ENCODE assay signal across 18 cellular contexts in the genomic region with DNA sequence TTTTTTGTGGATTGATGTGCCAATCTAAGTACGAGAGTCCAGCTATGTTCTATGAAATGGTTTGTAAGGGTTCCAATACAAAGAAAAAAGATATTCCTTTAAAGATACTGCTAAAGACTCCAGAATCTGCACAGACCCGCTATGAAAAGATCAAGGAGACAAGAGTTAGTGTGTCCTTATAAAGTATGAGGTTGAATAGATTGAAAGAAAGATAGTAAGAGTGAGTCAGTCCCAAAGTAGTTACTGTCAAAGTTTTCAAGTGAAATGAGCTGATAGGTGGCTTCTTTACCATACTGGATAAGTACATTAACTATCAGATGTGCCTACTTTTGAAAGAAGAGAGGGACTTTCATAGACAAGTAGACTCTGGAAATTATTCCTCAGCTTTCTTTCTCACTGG. TPM values are rescaled to one million over a fixed set of nuclear protein-coding genes. Genes with fewer than 3 reads are reported as not detected.
DNase-seq lines count a peak whose midpoint lies in the region; ATAC-seq and TF ChIP-seq lines count a peak whose summit lies in the region.
"Had no signal": no experiment of that assay in that cellular context is flagged by ENCODE, and none has a peak within 500 bp of the region (broad histone marks: within the 10 kb centered on the region; RNA-seq: fewer than 3 reads in every experiment).

No MANE protein-coding gene starts in this region.

- no peaks in the 10 kb centered on the region for H3K4me1 Mint-ChIP-seq in activated T-helper 2 cell treated with anti-CD3 and anti-CD28 coated beads, Interferon-gamma antibody, Interleukin-2, Interleukin-4, amounts not matched to agents 10 μg/mL and 5 μg/mL and 100 μg/mL, durations not matched to agents 14 hours and 24 hours and 36 hours (ENCODE audit: low read depth)
- H3K4me1 Mint-ChIP-seq: CD14-positive monocyte had no signal

- no peak for ATAC-seq in HG03135 (IDR thresholded peaks at IDR 0.05; ENCODE audit: unreplicated experiment)
- ATAC-seq in GM18517 (IDR thresholded peaks at IDR 0.05; ENCODE audit: unreplicated experiment) = no peak
- ATAC-seq: Panc1 had no signal

- H3K4me3 ChIP-seq in choroid plexus epithelial cell (ENCODE audit: low read depth, low read length) = no peak overlapping the region
- H3K4me3 ChIP-seq in smooth muscle cell = no peak overlapping the region
- H3K4me3 ChIP-seq: MG63 had no signal

- H4K20me1 ChIP-seq in smooth muscle cell (ENCODE audit: low read depth) = no peaks in the 10 kb centered on the region

- peak; percentile 55 for DNase-seq in ELR (ENCODE audit: low read depth)
- peak; percentile 64 for DNase-seq in RPMI7951 (ENCODE audit: low read depth)
- peak; percentile 24 for DNase-seq in choroid plexus epithelial cell (ENCODE audit: low read depth)
- DNase-seq in smooth muscle cell (lab: John Stamatoyannopoulos, UW; ENCODE audit: unreplicated experiment) = no peak
- DNase-seq in activated T-helper 2 cell treated with anti-CD3 and anti-CD28 coated beads, Interferon-gamma antibody, Interleukin-2, Interleukin-4, amounts not matched to agents 10 μg/mL and 5 μg/mL and 100 μg/mL, durations not matched to agents 14 hours and 24 hours and 36 hours (ENCODE audit: low spot score) = no peak
- DNase-seq: ACHN, AML-193, COR-L47, GOT3, MG63, NCI-H1105, NCI-H1694, NCI-H524, SHP77 had no signal

- no peaks in the 10 kb centered on the region for H3K9me3 Mint-ChIP-seq in activated T-helper 2 cell treated with anti-CD3 and anti-CD28 coated beads, Interferon-gamma antibody, Interleukin-2, Interleukin-4, amounts not matched to agents 10 μg/mL and 5 μg/mL and 100 μg/mL, durations not matched to agents 14 hours and 24 hours and 36 hours

- no peaks in the 10 kb centered on the region for H3K4me1 ChIP-seq in smooth muscle cell (ENCODE audit: low read depth)

- no peak overlapping the region for H3K27ac ChIP-seq in smooth muscle cell (ENCODE audit: low read depth)

- no peaks in the 10 kb centered on the region for H3K36me3 Mint-ChIP-seq in activated T-helper 2 cell treated with anti-CD3 and anti-CD28 coated beads, Interferon-gamma antibody, Interleukin-2, Interleukin-4, amounts not matched to agents 10 μg/mL and 5 μg/mL and 100 μg/mL, durations not matched to agents 14 hours and 24 hours and 36 hours (ENCODE audit: low read depth)
- H3K36me3 Mint-ChIP-seq: CD14-positive monocyte had no signal

- H3K9me3 ChIP-seq in smooth muscle cell (replicated peaks; ENCODE audit: low read depth) = no peaks in the 10 kb centered on the region
- H3K9me3 ChIP-seq: MG63 had no signal

- H3K79me2 ChIP-seq in smooth muscle cell (ENCODE audit: low read depth) = no peaks in the 10 kb centered on the region

- peaks cover 30% of the 10 kb centered on the region for H3K27me3 Mint-ChIP-seq in activated T-helper 2 cell treated with anti-CD3 and anti-CD28 coated beads, Interferon-gamma antibody, Interleukin-2, Interleukin-4, amounts not matched to agents 10 μg/mL and 5 μg/mL and 100 μg/mL, durations not matched to agents 14 hours and 24 hours and 36 hours (ENCODE audit: low read depth)

- no peak overlapping the region for H3K4me3 Mint-ChIP-seq in activated T-helper 2 cell treated with anti-CD3 and anti-CD28 coated beads, Interferon-gamma antibody, Interleukin-2, Interleukin-4, amounts not matched to agents 10 μg/mL and 5 μg/mL and 100 μg/mL, durations not matched to agents 14 hours and 24 hours and 36 hours (ENCODE audit: low read depth)
- H3K4me3 Mint-ChIP-seq: CD14-positive monocyte had no signal

- no peaks in the 10 kb centered on the region for H3K27me3 ChIP-seq in smooth muscle cell (ENCODE audit: low read depth)
- H3K27me3 ChIP-seq: MG63 had no signal

- H2AFZ ChIP-seq in smooth muscle cell (ENCODE audit: low read depth) = peak overlapping the region; percentile 45

- TF ChIP-seq CTCF in choroid plexus epithelial cell (conservative IDR thresholded peaks at IDR 0.05; ENCODE audit: low read depth, low read length) (no peak), smooth muscle cell (IDR thresholded peaks at IDR 0.05; ENCODE audit: borderline replicate concordance, insufficient read depth, poor library complexity, severe bottlenecking) (no peak)

- WGBS in smooth muscle cell (ENCODE audit: low lambda C conversion rate) = 40% methylated on average over 2 of the region's 2 CpGs

- no peak overlapping the region for H3K9ac ChIP-seq in smooth muscle cell (ENCODE audit: low read depth)

- H3F3A ChIP-seq in smooth muscle cell (ENCODE audit: low read depth) = no peaks in the 10 kb centered on the region

- intact Hi-C loops in activated T-helper 2 cell treated with anti-CD3 and anti-CD28 coated beads, Interferon-gamma antibody, Interleukin-2, Interleukin-4, amounts not matched to agents 10 μg/mL and 5 μg/mL and 100 μg/mL, durations not matched to agents 14 hours and 24 hours and 36 hours (cut with micrococcal nuclease) = no loop called here

- no peaks in the 10 kb centered on the region for H3K36me3 ChIP-seq in smooth muscle cell (ENCODE audit: low read depth)
- H3K36me3 ChIP-seq: MG63 had no signal

- H3K4me2 ChIP-seq in smooth muscle cell = no peak overlapping the region

- no peak overlapping the region for H3K27ac Mint-ChIP-seq in activated T-helper 2 cell treated with anti-CD3 and anti-CD28 coated beads, Interferon-gamma antibody, Interleukin-2, Interleukin-4, amounts not matched to agents 10 μg/mL and 5 μg/mL and 100 μg/mL, durations not matched to agents 14 hours and 24 hours and 36 hours
- H3K27ac Mint-ChIP-seq: CD14-positive monocyte had no signal

RNA-seq across cellular contexts. Expression of a gene that starts 17.9 kb away (rescaled TPM):
- total RNA-seq in RPMI7951 (2014; rRNA removed; shearing (Covaris generic)) = 32.9 and 33.8 TPM in 2 replicates
- total RNA-seq in smooth muscle cell = 45.9 and 55.7 TPM in 2 replicates
- 9.3 and 13.1 TPM in 2 replicates for polyA plus RNA-seq in smooth muscle cell
- total RNA-seq in activated T-helper 2 cell treated with anti-CD3 and anti-CD28 coated beads, Interferon-gamma antibody, Interleukin-2, Interleukin-4, amounts not matched to agents 10 μg/mL and 5 μg/mL and 100 μg/mL, durations not matched to agents 14 hours and 24 hours and 36 hours = 22.1 and 25.6 TPM in 2 replicates

Comparison
In these comparisons a context has a peak if more than half of its experiments do, and no peak if none do; other contexts are left out.
1. DNase-seq: peak in ELR (single experiment), RPMI7951 (single experiment) and choroid plexus epithelial cell (single experiment); none in smooth muscle cell (single experiment) and activated T-helper 2 cell treated with anti-CD3 and anti-CD28 coated beads, Interferon-gamma antibody, Interleukin-2, Interleukin-4, amounts not matched to agents 10 μg/mL and 5 μg/mL and 100 μg/mL, durations not matched to agents 14 hours and 24 hours and 36 hours (single experiment).